Comparison of ENCODE assay signal across 19 cellular contexts in genomic region chr3:139944256-139944910, GRCh38. TPM values are rescaled to one million over a fixed set of nuclear protein-coding genes. Genes with fewer than 3 reads are reported as not detected.
"Had no signal": no experiment of that assay in that cellular context is flagged by ENCODE, and none has a peak within 500 bp of the region (broad histone marks: within the 10 kb centered on the region; RNA-seq: fewer than 3 reads in every experiment).

No MANE protein-coding gene starts in this region.

- DNase-seq: activated CD4-positive, alpha-beta T cell treated with anti-CD3 and anti-CD28 coated beads for 4 hours; activated CD8-positive, alpha-beta T cell treated with anti-CD3 and anti-CD28 coated beads for 36 hours; activated effector memory CD4-positive, alpha-beta T cell treated with anti-CD3 and anti-CD28 coated beads, Interleukin-2, amount 50 U/mL, for 16 hours; activated T-cell treated with anti-CD3 and anti-CD28 coated beads, Interleukin-2, amount 50 U/mL, for 48 hours; adrenal gland; dorsolateral prefrontal cortex; endodermal cell; gastrocnemius medialis; mesenchymal stem cell; naive thymus-derived CD8-positive, alpha-beta T cell; retina; stimulated activated CD4-positive, alpha-beta T cell treated with anti-CD3 and anti-CD28 coated beads, Interleukin-15, amount 100 ng/mL, for 24 hours; stimulated activated CD4-positive, alpha-beta T cell treated with anti-CD3 and anti-CD28 coated beads, Interleukin-4, amount 100 ng/mL, for 24 hours; stimulated activated naive CD4-positive, alpha-beta T cell; substantia nigra; trophoblast cell had no signal

- H3K36me3 Mint-ChIP-seq: activated naive CD4-positive, alpha-beta T cell treated with anti-CD3 and anti-CD28 coated beads, Interleukin-2, amount 50 U/mL, for 24 hours; naive thymus-derived CD8-positive, alpha-beta T cell had no signal

- H3K9me3 ChIP-seq: adrenal gland, gastrocnemius medialis, neutrophil had no signal

- H3K9me3 Mint-ChIP-seq: activated CD8-positive, alpha-beta T cell treated with anti-CD3 and anti-CD28 coated beads for 36 hours; activated naive CD4-positive, alpha-beta T cell treated with anti-CD3 and anti-CD28 coated beads, Interleukin-2, amount 50 U/mL, for 24 hours; endodermal cell; naive thymus-derived CD8-positive, alpha-beta T cell; T-helper 1 cell treated with Interleukin-12 subunit alpha and Interleukin-12 subunit beta and Interleukin-4 antibody, amounts not matched to agents 30 μg/mL and 1 μg/mL, for 36 hours had no signal

- H3K4me3 ChIP-seq: adrenal gland, dorsolateral prefrontal cortex, gastrocnemius medialis had no signal

- H3K4me1 Mint-ChIP-seq: activated naive CD4-positive, alpha-beta T cell treated with anti-CD3 and anti-CD28 coated beads, Interleukin-2, amount 50 U/mL, for 24 hours; endodermal cell; naive thymus-derived CD8-positive, alpha-beta T cell had no signal

- H3K36me3 ChIP-seq: adrenal gland, gastrocnemius medialis, neutrophil had no signal

- H3K4me1 ChIP-seq: adrenal gland had no signal

- H3K27ac ChIP-seq: adrenal gland, dorsolateral prefrontal cortex, gastrocnemius medialis, neutrophil had no signal

- H3K4me3 Mint-ChIP-seq: activated CD8-positive, alpha-beta T cell treated with anti-CD3 and anti-CD28 coated beads for 36 hours; activated naive CD4-positive, alpha-beta T cell treated with anti-CD3 and anti-CD28 coated beads, Interleukin-2, amount 50 U/mL, for 24 hours; endodermal cell; naive thymus-derived CD8-positive, alpha-beta T cell; T-helper 1 cell treated with Interleukin-12 subunit alpha and Interleukin-12 subunit beta and Interleukin-4 antibody, amounts not matched to agents 30 μg/mL and 1 μg/mL, for 36 hours had no signal

- ATAC-seq: activated CD8-positive, alpha-beta T cell treated with anti-CD3 and anti-CD28 coated beads for 36 hours; gastrocnemius medialis; naive thymus-derived CD8-positive, alpha-beta T cell had no signal

- H3K27ac Mint-ChIP-seq: activated CD8-positive, alpha-beta T cell treated with anti-CD3 and anti-CD28 coated beads for 36 hours; activated naive CD4-positive, alpha-beta T cell treated with anti-CD3 and anti-CD28 coated beads, Interleukin-2, amount 50 U/mL, for 24 hours; endodermal cell; naive thymus-derived CD8-positive, alpha-beta T cell; T-helper 1 cell treated with Interleukin-12 subunit alpha and Interleukin-12 subunit beta and Interleukin-4 antibody, amounts not matched to agents 30 μg/mL and 1 μg/mL, for 36 hours had no signal

- H3K27me3 ChIP-seq: adrenal gland, gastrocnemius medialis had no signal

RNA-seq across cellular contexts. Expression of gene CLSTN2, which starts 9.4 kb away (rescaled TPM):
- total RNA-seq: activated CD8-positive, alpha-beta T cell treated with anti-CD3 and anti-CD28 coated beads for 36 hours; naive thymus-derived CD8-positive, alpha-beta T cell had no signal
- polyA plus RNA-seq: naive thymus-derived CD8-positive, alpha-beta T cell had no signal
